1 cellular context compared by ENCODE assay signal in the genomic region with DNA sequence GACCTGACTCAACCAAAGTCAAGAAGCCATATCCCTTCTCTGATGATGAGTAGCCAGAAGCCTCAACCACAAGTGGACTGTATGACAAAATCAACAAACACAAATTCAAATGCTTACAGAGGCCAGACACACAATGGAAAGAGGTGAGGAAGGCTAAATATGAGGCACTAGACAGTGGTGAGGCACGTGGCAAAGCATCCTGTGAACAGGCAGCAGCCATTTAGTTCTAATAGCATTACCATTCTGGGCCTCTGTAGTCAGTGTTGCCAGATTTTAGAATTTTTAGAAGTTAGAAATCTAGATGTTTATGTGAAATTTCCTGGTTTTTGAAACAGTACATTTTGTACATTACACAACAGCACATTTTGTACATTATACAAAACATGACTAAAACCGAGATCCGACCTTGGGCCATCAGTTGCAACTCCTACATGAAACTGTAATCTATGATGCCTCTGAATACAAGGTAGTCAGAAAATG.
TF ChIP-seq lines count a peak whose summit lies in the region.

No MANE protein-coding gene starts in this region.

TF ChIP-seq in GM12878, 131 proteins besides CTCF, POLR2A, EP300 and RAD21 (continued from another document and continues in another):
- TF ChIP-seq, protein P1, sequence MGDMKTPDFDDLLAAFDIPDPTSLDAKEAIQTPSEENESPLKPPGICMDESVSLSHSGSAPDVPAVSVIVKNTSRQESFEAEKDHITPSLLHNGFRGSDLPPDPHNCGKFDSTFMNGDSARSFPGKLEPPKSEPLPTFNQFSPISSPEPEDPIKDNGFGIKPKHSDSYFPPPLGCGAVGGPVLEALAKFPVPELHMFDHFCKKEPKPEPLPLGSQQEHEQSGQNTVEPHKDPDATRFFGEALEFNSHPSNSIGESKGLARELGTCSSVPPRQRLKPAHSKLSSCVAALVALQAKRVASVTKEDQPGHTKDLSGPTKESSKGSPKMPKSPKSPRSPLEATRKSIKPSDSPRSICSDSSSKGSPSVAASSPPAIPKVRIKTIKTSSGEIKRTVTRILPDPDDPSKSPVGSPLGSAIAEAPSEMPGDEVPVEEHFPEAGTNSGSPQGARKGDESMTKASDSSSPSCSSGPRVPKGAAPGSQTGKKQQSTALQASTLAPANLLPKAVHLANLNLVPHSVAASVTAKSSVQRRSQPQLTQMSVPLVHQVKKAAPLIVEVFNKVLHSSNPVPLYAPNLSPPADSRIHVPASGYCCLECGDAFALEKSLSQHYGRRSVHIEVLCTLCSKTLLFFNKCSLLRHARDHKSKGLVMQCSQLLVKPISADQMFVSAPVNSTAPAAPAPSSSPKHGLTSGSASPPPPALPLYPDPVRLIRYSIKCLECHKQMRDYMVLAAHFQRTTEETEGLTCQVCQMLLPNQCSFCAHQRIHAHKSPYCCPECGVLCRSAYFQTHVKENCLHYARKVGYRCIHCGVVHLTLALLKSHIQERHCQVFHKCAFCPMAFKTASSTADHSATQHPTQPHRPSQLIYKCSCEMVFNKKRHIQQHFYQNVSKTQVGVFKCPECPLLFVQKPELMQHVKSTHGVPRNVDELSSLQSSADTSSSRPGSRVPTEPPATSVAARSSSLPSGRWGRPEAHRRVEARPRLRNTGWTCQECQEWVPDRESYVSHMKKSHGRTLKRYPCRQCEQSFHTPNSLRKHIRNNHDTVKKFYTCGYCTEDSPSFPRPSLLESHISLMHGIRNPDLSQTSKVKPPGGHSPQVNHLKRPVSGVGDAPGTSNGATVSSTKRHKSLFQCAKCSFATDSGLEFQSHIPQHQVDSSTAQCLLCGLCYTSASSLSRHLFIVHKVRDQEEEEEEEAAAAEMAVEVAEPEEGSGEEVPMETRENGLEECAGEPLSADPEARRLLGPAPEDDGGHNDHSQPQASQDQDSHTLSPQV (IDR thresholded peaks at IDR 0.05) = no peak
- TF ChIP-seq PML (IDR thresholded peaks at IDR 0.05; ENCODE audit: low read length) (no peak), RAD51 (IDR thresholded peaks at IDR 0.05) (0 out of 2 replicates have a peak, but pooled peaks have one; percentile 8), CREM (IDR thresholded peaks at IDR 0.05; ENCODE audit: low read depth) (no peak), TCF12 (IDR thresholded peaks at IDR 0.05; ENCODE audit: low read depth, low read length) (no peak), FOXK2 (IDR thresholded peaks at IDR 0.05) (no peak), MYB (IDR thresholded peaks at IDR 0.05; ENCODE audit: borderline replicate concordance, low read depth, low read length) (no peak), MTA3 (IDR thresholded peaks at IDR 0.05; ENCODE audit: borderline replicate concordance, low read length) (no peak), CHD1 (IDR thresholded peaks at IDR 0.05; ENCODE audit: low read depth, low read length) (no peak), E2F8 (IDR thresholded peaks at IDR 0.05; ENCODE audit: low read depth, partially characterized antibody) (no peak), IRF4 (IDR thresholded peaks at IDR 0.05; ENCODE audit: low read depth, low read length) (peak; percentile 31; the same call in 1 of the 2 replicates), ZSCAN29 (IDR thresholded peaks at IDR 0.05) (no peak), FOS (IDR thresholded peaks at IDR 0.05; ENCODE audit: borderline replicate concordance, extremely low read depth, insufficient read length) (no peak), BHLHE40 (IDR thresholded peaks at IDR 0.05; ENCODE audit: borderline replicate concordance in 1 of 2, low read depth in 2 of 2, low read length in 1 of 2) (peak; percentile 36 to 75; a peak in 2 of 4 replicates), SPI1 (IDR thresholded peaks at IDR 0.05; ENCODE audit: borderline replicate concordance, insufficient read depth, low read depth, low read length) (no peak), PAX5 (IDR thresholded peaks at IDR 0.05; ENCODE audit: borderline replicate concordance, low read depth, low read length) (no peak), NBN (IDR thresholded peaks at IDR 0.05) (no peak), NFIC (IDR thresholded peaks at IDR 0.05; ENCODE audit: low read depth, low read length) (no peak), NR2F1 (conservative IDR thresholded peaks at IDR 0.05) (peak; percentile 47; the same call in 1 of the 2 replicates), NR2C1 (IDR thresholded peaks at IDR 0.05) (no peak), JUNB (IDR thresholded peaks at IDR 0.05) (no peak), RFX5 (IDR thresholded peaks at IDR 0.05; ENCODE audit: low read depth, low read length) (no peak), IKZF2 (IDR thresholded peaks at IDR 0.05) (no peak), ZNF274 (IDR thresholded peaks at IDR 0.05; ENCODE audit: insufficient read depth, insufficient read length) (no peak), BRCA1 (IDR thresholded peaks at IDR 0.05; ENCODE audit: low read depth, low read length) (no peak), REST (IDR thresholded peaks at IDR 0.05; ENCODE audit: low read depth, low read length) (no peak)
- TF ChIP-seq, protein P2, sequence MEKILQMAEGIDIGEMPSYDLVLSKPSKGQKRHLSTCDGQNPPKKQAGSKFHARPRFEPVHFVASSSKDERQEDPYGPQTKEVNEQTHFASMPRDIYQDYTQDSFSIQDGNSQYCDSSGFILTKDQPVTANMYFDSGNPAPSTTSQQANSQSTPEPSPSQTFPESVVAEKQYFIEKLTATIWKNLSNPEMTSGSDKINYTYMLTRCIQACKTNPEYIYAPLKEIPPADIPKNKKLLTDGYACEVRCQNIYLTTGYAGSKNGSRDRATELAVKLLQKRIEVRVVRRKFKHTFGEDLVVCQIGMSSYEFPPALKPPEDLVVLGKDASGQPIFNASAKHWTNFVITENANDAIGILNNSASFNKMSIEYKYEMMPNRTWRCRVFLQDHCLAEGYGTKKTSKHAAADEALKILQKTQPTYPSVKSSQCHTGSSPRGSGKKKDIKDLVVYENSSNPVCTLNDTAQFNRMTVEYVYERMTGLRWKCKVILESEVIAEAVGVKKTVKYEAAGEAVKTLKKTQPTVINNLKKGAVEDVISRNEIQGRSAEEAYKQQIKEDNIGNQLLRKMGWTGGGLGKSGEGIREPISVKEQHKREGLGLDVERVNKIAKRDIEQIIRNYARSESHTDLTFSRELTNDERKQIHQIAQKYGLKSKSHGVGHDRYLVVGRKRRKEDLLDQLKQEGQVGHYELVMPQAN (conservative IDR thresholded peaks at IDR 0.05) = no peak
- TF ChIP-seq, protein P3, sequence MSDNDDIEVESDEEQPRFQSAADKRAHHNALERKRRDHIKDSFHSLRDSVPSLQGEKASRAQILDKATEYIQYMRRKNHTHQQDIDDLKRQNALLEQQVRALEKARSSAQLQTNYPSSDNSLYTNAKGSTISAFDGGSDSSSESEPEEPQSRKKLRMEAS (IDR thresholded peaks at IDR 0.05; ENCODE audit: low read depth, low read length) = 0 out of 2 replicates have a peak, but pooled peaks have one; percentile 55
- TF ChIP-seq, protein P4, sequence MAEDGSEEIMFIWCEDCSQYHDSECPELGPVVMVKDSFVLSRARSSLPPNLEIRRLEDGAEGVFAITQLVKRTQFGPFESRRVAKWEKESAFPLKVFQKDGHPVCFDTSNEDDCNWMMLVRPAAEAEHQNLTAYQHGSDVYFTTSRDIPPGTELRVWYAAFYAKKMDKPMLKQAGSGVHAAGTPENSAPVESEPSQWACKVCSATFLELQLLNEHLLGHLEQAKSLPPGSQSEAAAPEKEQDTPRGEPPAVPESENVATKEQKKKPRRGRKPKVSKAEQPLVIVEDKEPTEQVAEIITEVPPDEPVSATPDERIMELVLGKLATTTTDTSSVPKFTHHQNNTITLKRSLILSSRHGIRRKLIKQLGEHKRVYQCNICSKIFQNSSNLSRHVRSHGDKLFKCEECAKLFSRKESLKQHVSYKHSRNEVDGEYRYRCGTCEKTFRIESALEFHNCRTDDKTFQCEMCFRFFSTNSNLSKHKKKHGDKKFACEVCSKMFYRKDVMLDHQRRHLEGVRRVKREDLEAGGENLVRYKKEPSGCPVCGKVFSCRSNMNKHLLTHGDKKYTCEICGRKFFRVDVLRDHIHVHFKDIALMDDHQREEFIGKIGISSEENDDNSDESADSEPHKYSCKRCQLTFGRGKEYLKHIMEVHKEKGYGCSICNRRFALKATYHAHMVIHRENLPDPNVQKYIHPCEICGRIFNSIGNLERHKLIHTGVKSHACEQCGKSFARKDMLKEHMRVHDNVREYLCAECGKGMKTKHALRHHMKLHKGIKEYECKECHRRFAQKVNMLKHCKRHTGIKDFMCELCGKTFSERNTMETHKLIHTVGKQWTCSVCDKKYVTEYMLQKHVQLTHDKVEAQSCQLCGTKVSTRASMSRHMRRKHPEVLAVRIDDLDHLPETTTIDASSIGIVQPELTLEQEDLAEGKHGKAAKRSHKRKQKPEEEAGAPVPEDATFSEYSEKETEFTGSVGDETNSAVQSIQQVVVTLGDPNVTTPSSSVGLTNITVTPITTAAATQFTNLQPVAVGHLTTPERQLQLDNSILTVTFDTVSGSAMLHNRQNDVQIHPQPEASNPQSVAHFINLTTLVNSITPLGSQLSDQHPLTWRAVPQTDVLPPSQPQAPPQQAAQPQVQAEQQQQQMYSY (CRISPR knock-in tag; IDR thresholded peaks at IDR 0.05) = no peak
- TF ChIP-seq, protein P5, sequence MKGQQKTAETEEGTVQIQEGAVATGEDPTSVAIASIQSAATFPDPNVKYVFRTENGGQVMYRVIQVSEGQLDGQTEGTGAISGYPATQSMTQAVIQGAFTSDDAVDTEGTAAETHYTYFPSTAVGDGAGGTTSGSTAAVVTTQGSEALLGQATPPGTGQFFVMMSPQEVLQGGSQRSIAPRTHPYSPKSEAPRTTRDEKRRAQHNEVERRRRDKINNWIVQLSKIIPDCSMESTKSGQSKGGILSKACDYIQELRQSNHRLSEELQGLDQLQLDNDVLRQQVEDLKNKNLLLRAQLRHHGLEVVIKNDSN (IDR thresholded peaks at IDR 0.05; ENCODE audit: borderline replicate concordance, extremely low read length, insufficient read depth, low read depth, low read length) = no peak
- TF ChIP-seq, protein P6, sequence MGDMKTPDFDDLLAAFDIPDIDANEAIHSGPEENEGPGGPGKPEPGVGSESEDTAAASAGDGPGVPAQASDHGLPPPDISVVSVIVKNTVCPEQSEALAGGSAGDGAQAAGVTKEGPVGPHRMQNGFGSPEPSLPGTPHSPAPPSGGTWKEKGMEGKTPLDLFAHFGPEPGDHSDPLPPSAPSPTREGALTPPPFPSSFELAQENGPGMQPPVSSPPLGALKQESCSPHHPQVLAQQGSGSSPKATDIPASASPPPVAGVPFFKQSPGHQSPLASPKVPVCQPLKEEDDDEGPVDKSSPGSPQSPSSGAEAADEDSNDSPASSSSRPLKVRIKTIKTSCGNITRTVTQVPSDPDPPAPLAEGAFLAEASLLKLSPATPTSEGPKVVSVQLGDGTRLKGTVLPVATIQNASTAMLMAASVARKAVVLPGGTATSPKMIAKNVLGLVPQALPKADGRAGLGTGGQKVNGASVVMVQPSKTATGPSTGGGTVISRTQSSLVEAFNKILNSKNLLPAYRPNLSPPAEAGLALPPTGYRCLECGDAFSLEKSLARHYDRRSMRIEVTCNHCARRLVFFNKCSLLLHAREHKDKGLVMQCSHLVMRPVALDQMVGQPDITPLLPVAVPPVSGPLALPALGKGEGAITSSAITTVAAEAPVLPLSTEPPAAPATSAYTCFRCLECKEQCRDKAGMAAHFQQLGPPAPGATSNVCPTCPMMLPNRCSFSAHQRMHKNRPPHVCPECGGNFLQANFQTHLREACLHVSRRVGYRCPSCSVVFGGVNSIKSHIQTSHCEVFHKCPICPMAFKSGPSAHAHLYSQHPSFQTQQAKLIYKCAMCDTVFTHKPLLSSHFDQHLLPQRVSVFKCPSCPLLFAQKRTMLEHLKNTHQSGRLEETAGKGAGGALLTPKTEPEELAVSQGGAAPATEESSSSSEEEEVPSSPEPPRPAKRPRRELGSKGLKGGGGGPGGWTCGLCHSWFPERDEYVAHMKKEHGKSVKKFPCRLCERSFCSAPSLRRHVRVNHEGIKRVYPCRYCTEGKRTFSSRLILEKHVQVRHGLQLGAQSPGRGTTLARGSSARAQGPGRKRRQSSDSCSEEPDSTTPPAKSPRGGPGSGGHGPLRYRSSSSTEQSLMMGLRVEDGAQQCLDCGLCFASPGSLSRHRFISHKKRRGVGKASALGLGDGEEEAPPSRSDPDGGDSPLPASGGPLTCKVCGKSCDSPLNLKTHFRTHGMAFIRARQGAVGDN (IDR thresholded peaks at IDR 0.05) = peak; percentile 85
